Comparison of ENCODE assay signal across 8 cellular contexts in genomic region chr12:31590730-31591307, GRCh38. TPM values are rescaled to one million over a fixed set of nuclear protein-coding genes. Genes with fewer than 3 reads are reported as not detected.
DNase-seq lines count a peak whose midpoint lies in the region; ATAC-seq and TF ChIP-seq lines count a peak whose summit lies in the region.

DENND5B (minus strand) TSS chr12:31591136; CDS start chr12:31590832, 304 bp downstream.

- no peak for TF ChIP-seq EP300 in ovary (IDR thresholded peaks at IDR 0.05)

- H3K9me3 ChIP-seq in Caco-2 = no peaks in the 10 kb centered on the region
- no peaks in the 10 kb centered on the region for H3K9me3 ChIP-seq in heart right ventricle
- no peaks in the 10 kb centered on the region for H3K9me3 ChIP-seq in ovary

- CTCF ChIA-PET in Caco-2 (lab: Charles Lee) = interaction anchor here (0.6 to 0.9 kb wide), 2 partner anchors 9 to 319 kb away, joined by 3 read pairs; no protein-coding TSS in a partner anchor

- H3K4me3 ChIP-seq in Caco-2 (ENCODE audit: low read depth, low read length) = peak within 1 kb of the TSS; percentile 85
- peak within 1 kb of the TSS; percentile 63 to 99 (median 88) for H3K4me3 ChIP-seq in heart right ventricle
- peak within 1 kb of the TSS; percentile 95 for H3K4me3 ChIP-seq in ovary

- H3K36me3 ChIP-seq in Caco-2 (ENCODE audit: control insufficient read depth, insufficient read depth, low read length) = peaks cover 5% of the 10 kb centered on the region; the same call in 1 of the 2 replicates
- no peaks in the 10 kb centered on the region for H3K36me3 ChIP-seq in heart right ventricle
- no peaks in the 10 kb centered on the region for H3K36me3 ChIP-seq in ovary

- H3K9me3 Mint-ChIP-seq in Caco-2 (ENCODE audit: unreplicated experiment) = no peaks in the 10 kb centered on the region

- H3K27me3 ChIP-seq in Caco-2 (replicated peaks; ENCODE audit: control insufficient read depth, insufficient read depth, low read length) (no peaks in the 10 kb centered on the region), heart right ventricle (peaks cover 0 to 8% (median 0%) of the 10 kb centered on the region in 7 donors), ovary (no peaks in the 10 kb centered on the region)

- WGBS in heart right ventricle, 2 donors = 0% methylated on average over 86 to 99 of the region's 99 CpGs
- WGBS in ovary, 3 donors = 0 to 1% (median 0%) methylated on average over 51 to 99 of the region's 99 CpGs

- H3K4me1 Mint-ChIP-seq in Caco-2 (ENCODE audit: low read depth, unreplicated experiment) = peaks cover 22% of the 10 kb centered on the region

- peak within 1 kb of the TSS; percentile 87 for H3K27ac Mint-ChIP-seq in Caco-2 (ENCODE audit: unreplicated experiment)

- peaks cover 11% of the 10 kb centered on the region for H3K36me3 Mint-ChIP-seq in Caco-2 (ENCODE audit: insufficient read depth, unreplicated experiment)

- POLR2A ChIA-PET in Caco-2 (lab: Charles Lee) = interaction anchor here (0.5 to 1.6 kb wide), 7 partner anchors 9 to 264 kb away, joined by 3 to 8 read pairs (median 3); no protein-coding TSS in a partner anchor

- TF ChIP-seq POLR2A in ovary (IDR thresholded peaks at IDR 0.05) = peak; percentile 25

- no TSS peak for BruUV-seq in Caco-2 (replicated peaks; lab: Mats Ljungman, UMichigan)

- H3K4me1 ChIP-seq in Caco-2 (peaks cover 10% of the 10 kb centered on the region; the same call in 1 of the 2 replicates), heart right ventricle (peaks cover 0 to 38% (median 17%) of the 10 kb centered on the region in 9 donors), ovary (ENCODE audit: insufficient read depth) (peaks cover 2% of the 10 kb centered on the region)

- TF ChIP-seq CTCF in Caco-2 (IDR thresholded peaks at IDR 0.05; ENCODE audit: insufficient read depth in 1 of 2, low read depth in 1 of 2, low read length in 1 of 2, severe bottlenecking in 1 of 2, unreplicated experiment in 1 of 2) (no peak), heart right ventricle (IDR thresholded peaks at IDR 0.05) (no peak), ovary (IDR thresholded peaks at IDR 0.05) (no peak)

- DNase-seq in Caco-2 (peak; percentile 79 to 90), NOMO-1 treated with DMSO at 0.1 percent for 48 hours (lab: John Stamatoyannopoulos, UW; ENCODE audit: unreplicated experiment) (peak; percentile 23), amygdala (lab: John Stamatoyannopoulos, UW) (peak in 54 of 56 donors; percentile 16 to 88 (median 73)), heart right ventricle (peak; percentile 85 to 86), ovary (peak; percentile 86 to 93 (median 91)), NCI-H1694 (lab: John Stamatoyannopoulos, UW) (no peak)

- intact Hi-C loops in Caco-2 (cut with micrococcal nuclease; ENCODE audit: unreplicated experiment) (loop anchor here (1.0 to 5.0 kb wide), 5 partner anchors 29 to 266 kb away; no protein-coding TSS in a partner anchor), heart right ventricle (cut with DNase I) (loop anchor here in 3 of 10 donors (2.0 to 5.0 kb wide), 3 partner anchors 36 to 41 kb away; no protein-coding TSS in a partner anchor), ovary (cut with DNase I) (no loop called here)

- H3K27ac ChIP-seq in heart right ventricle (peak within 1 kb of the TSS; percentile 88 to 99 (median 97)), ovary (peak within 1 kb of the TSS; percentile 98 to 99)

- ATAC-seq in GM19372 (IDR thresholded peaks at IDR 0.05; ENCODE audit: low read depth, unreplicated experiment) (peak; percentile 45), HG03378 (IDR thresholded peaks at IDR 0.05; ENCODE audit: unreplicated experiment) (peak; percentile 24), heart right ventricle (peak; percentile 80 to 89 (median 85))

- no peaks in the 10 kb centered on the region for H3K27me3 Mint-ChIP-seq in Caco-2 (ENCODE audit: insufficient read depth, unreplicated experiment)

- peak within 1 kb of the TSS; percentile 93 for H3K4me3 Mint-ChIP-seq in Caco-2 (ENCODE audit: unreplicated experiment)

RNA-seq across cellular contexts. Expression of gene DENND5B, which starts in this region (rescaled TPM):
- total RNA-seq in Caco-2 (2022) (34.9 and 36.0 TPM in 2 replicates), heart right ventricle (10 to 100 TPM; 28.0 to 60.8 (median 46.4) TPM), ovary (10 to 100 TPM; 29.3 to 70.7 (median 57.2) TPM)
- polyA plus RNA-seq in heart right ventricle (10 to 100 TPM in 1 of 2 donors, 1 to 10 TPM in 1; 5.2 to 11.2 TPM), ovary (10 to 100 TPM; 13.9 to 18.7 TPM)

Comparison
In these comparisons a context has a peak if more than half of its experiments do, and no peak if none do; other contexts are left out.
1. ATAC-seq: peak in every context shown above with its lines; median percentile 85 in heart right ventricle; 45 in GM19372; 24 in HG03378.